8 cellular contexts compared by ENCODE assay signal in genomic region chr1:153978274-153978909, GRCh38. TPM values are rescaled to one million over a fixed set of nuclear protein-coding genes. Genes with fewer than 3 reads are reported as not detected.
DNase-seq lines count a peak whose midpoint lies in the region; TF ChIP-seq lines count a peak whose summit lies in the region.

No MANE protein-coding gene starts in this region.

- no peaks in the 10 kb centered on the region for H3K27me3 ChIP-seq in MG63

- H3K4me3 Mint-ChIP-seq in CD14-positive monocyte (peak overlapping the region; percentile 99), nephron progenitor cell (peak overlapping the region; percentile 95)
- peak overlapping the region; percentile 98 for H3K4me3 Mint-ChIP-seq in dendritic cell treated with granulocyte-macrophage colony-stimulating factor and Interleukin-4, amounts not matched to agents 40 ng/mL and 50 ng/mL, for 4 days

- H3K9me3 Mint-ChIP-seq in CD14-positive monocyte, result peaks cover 0 to 1% (median 0%) of the 10 kb centered on the region in 7 donors
- H3K9me3 Mint-ChIP-seq in dendritic cell treated with granulocyte-macrophage colony-stimulating factor and Interleukin-4, amounts not matched to agents 40 ng/mL and 50 ng/mL, for 4 days, result no peaks in the 10 kb centered on the region
- no peaks in the 10 kb centered on the region for H3K9me3 Mint-ChIP-seq in nephron progenitor cell

- H3K27me3 Mint-ChIP-seq in CD14-positive monocyte (ENCODE audit: low read depth in 3 of 3) (peaks cover 0 to 2% (median 0%) of the 10 kb centered on the region in 3 donors), nephron progenitor cell (ENCODE audit: low read depth, poor library complexity) (peaks cover 3% of the 10 kb centered on the region)
- H3K27me3 Mint-ChIP-seq in dendritic cell treated with granulocyte-macrophage colony-stimulating factor and Interleukin-4, amounts not matched to agents 40 ng/mL and 50 ng/mL, for 4 days, result no peaks in the 10 kb centered on the region

- intact Hi-C loops in CD14-positive monocyte (cut with micrococcal nuclease), result no loop called here
- intact Hi-C loops in dendritic cell treated with granulocyte-macrophage colony-stimulating factor and Interleukin-4, amounts not matched to agents 40 ng/mL and 50 ng/mL, for 4 days (cut with micrococcal nuclease), result no loop called here
- intact Hi-C loops in posterior vena cava (cut with DNase I), result no loop called here

- H3K4me3 ChIP-seq in MG63, result peak overlapping the region; percentile 89

- H3K27ac Mint-ChIP-seq in CD14-positive monocyte, result peak overlapping the region in 6 of 7 donors; percentile 2 to 97 (median 92)
- H3K27ac Mint-ChIP-seq in dendritic cell treated with granulocyte-macrophage colony-stimulating factor and Interleukin-4, amounts not matched to agents 40 ng/mL and 50 ng/mL, for 4 days, result peak overlapping the region; percentile 95
- H3K27ac Mint-ChIP-seq in nephron progenitor cell, result no peak overlapping the region

- H3K9me3 ChIP-seq in MG63, result no peaks in the 10 kb centered on the region

- DNase-seq in CD14-positive monocyte (ENCODE audit: low spot score) (no peak), MG63 (no peak), nephron progenitor cell (no peak), posterior vena cava (ENCODE audit: low spot score) (no peak), cerebellar nuclear complex (lab: John Stamatoyannopoulos, UW) (no peak), D341Med (ENCODE audit: low spot score) (no peak), mesenteric fat pad (ENCODE audit: low spot score) (no peak)

- TF ChIP-seq CTCF in CD14-positive monocyte (IDR thresholded peaks at IDR 0.05) (no peak), nephron progenitor cell (IDR thresholded peaks at IDR 0.05) (no peak)

- peaks cover 23 to 29% of the 10 kb centered on the region in 2 donors for H3K36me3 Mint-ChIP-seq in CD14-positive monocyte
- H3K36me3 Mint-ChIP-seq in dendritic cell treated with granulocyte-macrophage colony-stimulating factor and Interleukin-4, amounts not matched to agents 40 ng/mL and 50 ng/mL, for 4 days (ENCODE audit: low read depth), result peaks cover 84% of the 10 kb centered on the region
- H3K36me3 Mint-ChIP-seq in nephron progenitor cell (ENCODE audit: low read depth), result peaks cover 59% of the 10 kb centered on the region

- H3K4me1 Mint-ChIP-seq in CD14-positive monocyte, result peaks cover 42% of the 10 kb centered on the region
- peaks cover 70% of the 10 kb centered on the region for H3K4me1 Mint-ChIP-seq in dendritic cell treated with granulocyte-macrophage colony-stimulating factor and Interleukin-4, amounts not matched to agents 40 ng/mL and 50 ng/mL, for 4 days (ENCODE audit: low read depth)
- peaks cover 31% of the 10 kb centered on the region for H3K4me1 Mint-ChIP-seq in nephron progenitor cell

- H3K36me3 ChIP-seq in MG63, result peaks cover 53% of the 10 kb centered on the region

RNA-seq across cellular contexts. Expression of gene JTB, which starts 0.9 kb away (rescaled TPM):
- 100 to 1,000 TPM; 312 to 391 TPM for polyA plus RNA-seq in CD14-positive monocyte
- total RNA-seq in MG63 (2014; rRNA removed; shearing (Covaris generic); ENCODE audit: low replicate concordance), result 250 and 354 TPM in 2 replicates
- 10 to 100 TPM; 77.5 to 78.2 TPM for total RNA-seq in posterior vena cava
- total RNA-seq in mesenteric fat pad, result 102 TPM

RNA-seq across cellular contexts. Expression of gene RAB13, which starts 7.7 kb away (rescaled TPM):
- 1 to 10 TPM; 3.9 to 5.1 TPM for polyA plus RNA-seq in CD14-positive monocyte
- total RNA-seq in MG63 (2014; rRNA removed; shearing (Covaris generic); ENCODE audit: low replicate concordance), result 11.3 and 13.3 TPM in 2 replicates
- total RNA-seq in posterior vena cava (100 to 1,000 TPM; 144 to 149 TPM), mesenteric fat pad (144 TPM)

RNA-seq across cellular contexts. Expression of gene CREB3L4, which starts 10.7 kb away (rescaled TPM):
- polyA plus RNA-seq in CD14-positive monocyte, result 1 to 10 TPM; 5.0 to 6.8 TPM
- 12.8 and 35.3 TPM in 2 replicates for total RNA-seq in MG63 (2014; rRNA removed; shearing (Covaris generic); ENCODE audit: low replicate concordance)
- total RNA-seq in posterior vena cava (1 to 10 TPM; 3.2 to 5.3 TPM), mesenteric fat pad (5.1 TPM)

RNA-seq across cellular contexts. Expression of gene RPS27, which starts 12.2 kb away (rescaled TPM):
- polyA plus RNA-seq in CD14-positive monocyte, result 1,000 to 10,000 TPM; 4,186 to 4,309 TPM
- total RNA-seq in MG63 (2014; rRNA removed; shearing (Covaris generic); ENCODE audit: low replicate concordance), result 1,401 and 2,666 TPM in 2 replicates
- total RNA-seq in posterior vena cava (1,000 to 10,000 TPM; 1,661 to 1,802 TPM), mesenteric fat pad (1,095 TPM)

RNA-seq across cellular contexts. Expression of gene SLC39A1, which starts 15.1 kb away (rescaled TPM):
- polyA plus RNA-seq in CD14-positive monocyte, result 10 to 100 TPM; 82.1 to 83.1 TPM
- 154 and 223 TPM in 2 replicates for total RNA-seq in MG63 (2014; rRNA removed; shearing (Covaris generic); ENCODE audit: low replicate concordance)
- total RNA-seq in posterior vena cava (10 to 100 TPM; 76.5 to 79.5 TPM), mesenteric fat pad (92.2 TPM)

Comparison
In these comparisons a context has a peak if more than half of its experiments do, and no peak if none do; other contexts are left out.
1. RNA of gene RAB13, which starts 7.7 kb away (total RNA-seq): 144 to 149 TPM in posterior vena cava and 144 TPM in mesenteric fat pad (single experiment); 11.3 to 13.3 TPM in MG63; every median in the first group is over 10 times any median in the second.
2. Peak in every context shown above with its lines, with median percentiles within 50 percentile points of each other: H3K4me3 Mint-ChIP-seq.